In genomic region chr10:123284022-123284421, GRCh38 we compare ENCODE assay signal across 15 cellular contexts.
DNase-seq lines count a peak whose midpoint lies in the region; ATAC-seq and TF ChIP-seq lines count a peak whose summit lies in the region.
"Had no signal": no experiment of that assay in that cellular context is flagged by ENCODE, and none has a peak within 500 bp of the region (broad histone marks: within the 10 kb centered on the region; RNA-seq: fewer than 3 reads in every experiment).

No MANE protein-coding gene starts in this region.

- H3K4me3 ChIP-seq in GM23248 (no peak overlapping the region), mammary epithelial cell (replicated peaks in 1 of 3; ENCODE audit: insufficient read depth in 1 of 3, low read depth in 2 of 3, low read length in 3 of 3) (no peak overlapping the region), testis (no peak overlapping the region), mesenchymal stem cell (ENCODE audit: insufficient read depth in 1 of 2, low read depth in 1 of 2, low read length in 2 of 2) (no peak overlapping the region), upper lobe of left lung (no peak overlapping the region)
- H3K4me3 ChIP-seq: left lung, SK-N-MC had no signal

- ATAC-seq in upper lobe of left lung (ENCODE audit: low FRiP score in 2 of 2), result no peak
- ATAC-seq: activated CD8-positive, alpha-beta memory T cell treated with anti-CD3 and anti-CD28 coated beads, Interleukin-2, amount 10 ng/mL, durations not matched to agents 7 days and 5 days; left lung; natural killer cell treated with Interleukin-12 subunit alpha and Interleukin-12 subunit beta and Interleukin-15 and Interleukin-18, amount 100 ng/mL, for 72 hours; sciatic nerve had no signal

- H3F3A ChIP-seq in GM23248 (ENCODE audit: insufficient read depth), result peaks cover 13% of the 10 kb centered on the region

- TF ChIP-seq CTCF in mammary epithelial cell (conservative IDR thresholded peaks at IDR 0.05 in 1 of 2, IDR thresholded peaks at IDR 0.05 in 1 of 2; ENCODE audit: extremely low read depth in 1 of 2, insufficient read depth in 1 of 2, low read depth in 1 of 2, low read length in 2 of 2), result peak in 1 of 2 donors; percentile 49
- no peak for TF ChIP-seq CTCF in testis (IDR thresholded peaks at IDR 0.05)
- TF ChIP-seq CTCF in upper lobe of left lung (IDR thresholded peaks at IDR 0.05), result no peak

- no peak overlapping the region for H3K23ac ChIP-seq in mesenchymal stem cell (ENCODE audit: low read length in 2 of 2)

- H3K27me3 ChIP-seq in GM23248 (replicated peaks; ENCODE audit: insufficient read depth) (0 out of 2 replicates have a peak, but pooled peaks cover 6% of the 10 kb centered on the region), mammary epithelial cell (ENCODE audit: insufficient read depth, low read length) (no peaks in the 10 kb centered on the region), testis (no peaks in the 10 kb centered on the region), mesenchymal stem cell (ENCODE audit: control insufficient read depth in 1 of 2, insufficient read depth in 1 of 2, low read length in 2 of 2) (no peaks in the 10 kb centered on the region), upper lobe of left lung (no peaks in the 10 kb centered on the region)
- H3K27me3 ChIP-seq: left lung had no signal

- in situ Hi-C loops in GM23248 (cut with MboI) (no loop called here), mammary epithelial cell (cut with MboI; ENCODE audit: low sequenced_read_pairs in 2 of 2) (no loop called here)

- H3K79me2 ChIP-seq in GM23248 (ENCODE audit: insufficient read depth), result no peaks in the 10 kb centered on the region
- H3K79me2 ChIP-seq in mammary epithelial cell (ENCODE audit: insufficient read depth, low read length), result no peaks in the 10 kb centered on the region

- H3K9ac ChIP-seq in GM23248, result no peak overlapping the region
- no peak overlapping the region for H3K9ac ChIP-seq in mammary epithelial cell (ENCODE audit: insufficient read depth, low read length)
- H3K9ac ChIP-seq in mesenchymal stem cell (ENCODE audit: low read length), result no peak overlapping the region

- H3K9me2 ChIP-seq in GM23248 (ENCODE audit: insufficient read depth), result no peaks in the 10 kb centered on the region

- H3K14ac ChIP-seq in mesenchymal stem cell (ENCODE audit: low read length in 2 of 2), result no peak overlapping the region

- H3K4me2 ChIP-seq in GM23248 (ENCODE audit: unreplicated experiment), result no peak overlapping the region
- H3K4me2 ChIP-seq in mammary epithelial cell (ENCODE audit: insufficient read depth, low read depth, low read length), result no peak overlapping the region
- H3K4me2 ChIP-seq in mesenchymal stem cell (ENCODE audit: low read length, poor library complexity, severe bottlenecking), result no peak overlapping the region

- H2AK5ac ChIP-seq in mesenchymal stem cell (ENCODE audit: low read length, severe bottlenecking), result no peak overlapping the region

- no peak overlapping the region for H4K8ac ChIP-seq in mesenchymal stem cell (ENCODE audit: low read length)

- H2AFZ ChIP-seq in GM23248 (no peak overlapping the region), mammary epithelial cell (ENCODE audit: low read depth, low read length) (no peak overlapping the region), mesenchymal stem cell (ENCODE audit: low read depth, low read length) (no peak overlapping the region)

- H3K4ac ChIP-seq in mesenchymal stem cell (ENCODE audit: low read depth in 1 of 2, low read length in 2 of 2), result no peak overlapping the region

- intact Hi-C loops in mammary epithelial cell (cut with micrococcal nuclease), result loop anchor here (1.0 to 5.0 kb wide), 2 partner anchors 127 to 240 kb away; no protein-coding TSS in a partner anchor
- intact Hi-C loops in testis (cut with DNase I; ENCODE audit: low total_unique reads), result no loop called here

- peak; percentile 5 for DNase-seq in GM23248
- DNase-seq in NCI-H1436 (lab: John Stamatoyannopoulos, UW), result peak; percentile 42
- peak; percentile 37 for DNase-seq in mammary epithelial cell
- DNase-seq in myocyte (ENCODE audit: low read depth), result peak; percentile 53
- no peak for DNase-seq in testis
- DNase-seq in mesenchymal stem cell, result no peak
- DNase-seq in upper lobe of left lung, result no peak
- DNase-seq: activated CD8-positive, alpha-beta memory T cell treated with anti-CD3 and anti-CD28 coated beads, Interleukin-2, amount 10 ng/mL, durations not matched to agents 7 days and 5 days; CD8-positive, alpha-beta memory T cell; central memory CD4-positive, alpha-beta T cell; glutamatergic neuron; left lung had no signal

- peaks cover 5% of the 10 kb centered on the region for H3K4me1 ChIP-seq in GM23248 (ENCODE audit: insufficient read depth)
- peaks cover 6% of the 10 kb centered on the region for H3K4me1 ChIP-seq in mammary epithelial cell (ENCODE audit: insufficient read depth, low read length)
- no peaks in the 10 kb centered on the region for H3K4me1 ChIP-seq in testis
- no peaks in the 10 kb centered on the region for H3K4me1 ChIP-seq in mesenchymal stem cell (ENCODE audit: control insufficient read depth, insufficient read depth, low read depth, low read length)
- no peaks in the 10 kb centered on the region for H3K4me1 ChIP-seq in upper lobe of left lung
- H3K4me1 ChIP-seq: left lung had no signal

- no peaks in the 10 kb centered on the region for H3K36me3 ChIP-seq in GM23248 (ENCODE audit: low read depth)
- no peaks in the 10 kb centered on the region for H3K36me3 ChIP-seq in mammary epithelial cell (ENCODE audit: insufficient read depth, low read length)
- H3K36me3 ChIP-seq in testis (ENCODE audit: low read depth, missing control alignments), result no peaks in the 10 kb centered on the region
- no peaks in the 10 kb centered on the region for H3K36me3 ChIP-seq in mesenchymal stem cell (ENCODE audit: control insufficient read depth in 1 of 2, insufficient read depth in 2 of 2, low read depth in 1 of 2, low read length in 2 of 2)
- H3K36me3 ChIP-seq in upper lobe of left lung, result no peaks in the 10 kb centered on the region
- H3K36me3 ChIP-seq: left lung had no signal

- TF ChIP-seq POLR2A in testis (IDR thresholded peaks at IDR 0.05) (no peak), upper lobe of left lung (IDR thresholded peaks at IDR 0.05) (no peak)

- H3K27ac ChIP-seq in GM23248 (no peak overlapping the region), mammary epithelial cell (ENCODE audit: insufficient read depth, low read depth, low read length) (no peak overlapping the region), testis (no peak overlapping the region), mesenchymal stem cell (ENCODE audit: low read length, poor library complexity, severe bottlenecking) (no peak overlapping the region), upper lobe of left lung (no peak overlapping the region)
- H3K27ac ChIP-seq: left lung, SK-N-MC had no signal

- H3K9me3 ChIP-seq in GM23248 (ENCODE audit: low read depth) (no peaks in the 10 kb centered on the region), mammary epithelial cell (replicated peaks; ENCODE audit: insufficient read depth, low read length) (no peaks in the 10 kb centered on the region), testis (no peaks in the 10 kb centered on the region), mesenchymal stem cell (ENCODE audit: control insufficient read depth, low read length) (no peaks in the 10 kb centered on the region), upper lobe of left lung (no peaks in the 10 kb centered on the region)
- H3K9me3 ChIP-seq: left lung had no signal

- no peak for TF ChIP-seq EP300 in upper lobe of left lung (IDR thresholded peaks at IDR 0.05)

- H3K79me1 ChIP-seq in mesenchymal stem cell (replicated peaks; ENCODE audit: low read length, poor library complexity, severe bottlenecking), result no peaks in the 10 kb centered on the region

- no peak overlapping the region for H2BK15ac ChIP-seq in mesenchymal stem cell (ENCODE audit: low read depth, poor library complexity, severe bottlenecking)

- no peak overlapping the region for H3K18ac ChIP-seq in mesenchymal stem cell (ENCODE audit: low read depth in 1 of 2, low read length in 2 of 2)

- no TSS peak for BruUV-seq in mammary epithelial cell (replicated peaks; lab: Mats Ljungman, UMichigan)

- CTCF ChIA-PET in mammary epithelial cell (lab: Charles Lee; ENCODE audit: low non-redundant PET), result interaction anchor here (0.7 kb wide), 1 partner anchor 130 kb away, joined by 4 read pairs; the partner anchor contains the start of gene BUB3

- H2BK5ac ChIP-seq in mesenchymal stem cell (ENCODE audit: low read depth, low read length, poor library complexity, severe bottlenecking), result no peak overlapping the region

- H2BK120ac ChIP-seq in mesenchymal stem cell (ENCODE audit: low read depth, low read length), result no peak overlapping the region

- H4K20me1 ChIP-seq in GM23248 (ENCODE audit: insufficient read depth) (no peaks in the 10 kb centered on the region), mammary epithelial cell (ENCODE audit: insufficient read depth, low read length) (no peaks in the 10 kb centered on the region)

- no peak overlapping the region for H2BK12ac ChIP-seq in mesenchymal stem cell (ENCODE audit: low read length in 2 of 2)

- no peak overlapping the region for H4K91ac ChIP-seq in mesenchymal stem cell (ENCODE audit: low read length)

- dilution Hi-C loops in mammary epithelial cell (cut with HindIII; ENCODE audit: low sequenced_read_pairs), result no loop called here

Comparison
In these comparisons a context has a peak if more than half of its experiments do, and no peak if none do; other contexts are left out.
1. DNase-seq: peak in GM23248 (single experiment), NCI-H1436 (single experiment), mammary epithelial cell (single experiment) and myocyte (single experiment); none in testis (single experiment), mesenchymal stem cell (single experiment) and upper lobe of left lung (0 of 2).